ENCODE assay signal across 8 cellular contexts in genomic region chr16:56911771-56912541, GRCh38. TPM values are rescaled to one million over a fixed set of nuclear protein-coding genes. Genes with fewer than 3 reads are reported as not detected.
DNase-seq lines count a peak whose midpoint lies in the region; ATAC-seq, FAIRE-seq and TF ChIP-seq lines count a peak whose summit lies in the region.

No MANE protein-coding gene starts in this region.

- WGBS in gastroesophageal sphincter (ENCODE audit: low coverage in 1 of 2), 2 donors: no CpG with 5 or more reads among the region's 21 CpGs

- H3K27ac ChIP-seq in gastroesophageal sphincter: peak overlapping the region in 2 of 4 donors; percentile 41 to 43

- no peak for TF ChIP-seq EP300 in gastroesophageal sphincter (IDR thresholded peaks at IDR 0.05)

- DNase-seq in EL (peak; percentile 81), NB4 (ENCODE audit: low read depth) (peak; percentile 72), sciatic nerve (ENCODE audit: low spot score) (peak; percentile 72), RCC 7860 (ENCODE audit: low spot score) (no peak), ecto neural progenitor cell (ENCODE audit: low spot score) (no peak)

- ATAC-seq in GM21737 (IDR thresholded peaks at IDR 0.05; ENCODE audit: unreplicated experiment) (peak; percentile 66), gastroesophageal sphincter (peak; percentile 64), sciatic nerve (peak; percentile 69), HG02938 (IDR thresholded peaks at IDR 0.05; ENCODE audit: unreplicated experiment) (no peak)

- TF ChIP-seq POLR2A in NB4 (IDR thresholded peaks at IDR 0.05; ENCODE audit: extremely low read depth, insufficient read length) (no peak), gastroesophageal sphincter (IDR thresholded peaks at IDR 0.05) (no peak)

- H3K4me1 ChIP-seq in gastroesophageal sphincter: peaks cover 0 to 15% (median 0%) of the 10 kb centered on the region in 3 donors

- H3K36me3 ChIP-seq in gastroesophageal sphincter: no peaks in the 10 kb centered on the region

- no peaks in the 10 kb centered on the region for H3K27me3 ChIP-seq in gastroesophageal sphincter

- no peaks in the 10 kb centered on the region for H3K9me3 ChIP-seq in gastroesophageal sphincter

- H3K4me3 ChIP-seq in NB4 (ENCODE audit: low read depth, low read length) (no peak overlapping the region), gastroesophageal sphincter (no peak overlapping the region)

- TF ChIP-seq CTCF in NB4 (IDR thresholded peaks at IDR 0.05; ENCODE audit: low read depth, low read length): no peak
- no peak for TF ChIP-seq CTCF in gastroesophageal sphincter (IDR thresholded peaks at IDR 0.05)

- FAIRE-seq in RCC 7860 (lab: Jason Lieb, UNC): no peak

- intact Hi-C loops in sciatic nerve (cut with DNase I): no loop called here

RNA-seq across cellular contexts. Expression of gene HERPUD1, which starts 20.0 kb away (rescaled TPM):
- total RNA-seq in gastroesophageal sphincter (10 to 100 TPM; 41.2 to 87.5 (median 79.1) TPM), sciatic nerve (150 TPM)

RNA-seq across cellular contexts. Expression of gene SLC12A3, which starts 46.9 kb away (rescaled TPM):
- total RNA-seq in gastroesophageal sphincter: not detected
- not detected for total RNA-seq in sciatic nerve

RNA-seq across cellular contexts. Expression of gene CETP, which starts 49.8 kb away (rescaled TPM):
- total RNA-seq in gastroesophageal sphincter (1 to 10 TPM in 1 of 4 donors, not detected in 3; 1.6 TPM), sciatic nerve (8.2 TPM)

Comparison
In these comparisons a context has a peak if more than half of its experiments do, and no peak if none do; other contexts are left out.
1. DNase-seq: peak in EL (single experiment), NB4 (single experiment) and sciatic nerve (single experiment); none in RCC 7860 (single experiment) and ecto neural progenitor cell (single experiment).